In genomic region chr7:156650042-156650441, GRCh38 we compare ENCODE assay signal across 1 cellular context.
TF ChIP-seq lines count a peak whose summit lies in the region.

No MANE protein-coding gene starts in this region.

TF ChIP-seq in HepG2, 621 proteins besides CTCF, POLR2A, EP300 and RAD21 (continued from another document):
- TF ChIP-seq, protein P1, sequence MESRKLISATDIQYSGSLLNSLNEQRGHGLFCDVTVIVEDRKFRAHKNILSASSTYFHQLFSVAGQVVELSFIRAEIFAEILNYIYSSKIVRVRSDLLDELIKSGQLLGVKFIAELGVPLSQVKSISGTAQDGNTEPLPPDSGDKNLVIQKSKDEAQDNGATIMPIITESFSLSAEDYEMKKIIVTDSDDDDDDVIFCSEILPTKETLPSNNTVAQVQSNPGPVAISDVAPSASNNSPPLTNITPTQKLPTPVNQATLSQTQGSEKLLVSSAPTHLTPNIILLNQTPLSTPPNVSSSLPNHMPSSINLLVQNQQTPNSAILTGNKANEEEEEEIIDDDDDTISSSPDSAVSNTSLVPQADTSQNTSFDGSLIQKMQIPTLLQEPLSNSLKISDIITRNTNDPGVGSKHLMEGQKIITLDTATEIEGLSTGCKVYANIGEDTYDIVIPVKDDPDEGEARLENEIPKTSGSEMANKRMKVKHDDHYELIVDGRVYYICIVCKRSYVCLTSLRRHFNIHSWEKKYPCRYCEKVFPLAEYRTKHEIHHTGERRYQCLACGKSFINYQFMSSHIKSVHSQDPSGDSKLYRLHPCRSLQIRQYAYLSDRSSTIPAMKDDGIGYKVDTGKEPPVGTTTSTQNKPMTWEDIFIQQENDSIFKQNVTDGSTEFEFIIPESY (CRISPR knock-in tag; IDR thresholded peaks at IDR 0.05): peak; percentile 43; the same call in 1 of the 2 replicates
- TF ChIP-seq GFI1 (CRISPR knock-in tag; IDR thresholded peaks at IDR 0.05; ENCODE audit: borderline replicate concordance) (no peak), NR2F6 (IDR thresholded peaks at IDR 0.05) (no peak), NR2F6 (CRISPR knock-in tag; IDR thresholded peaks at IDR 0.05) (0 out of 2 replicates have a peak, but pooled peaks have one; percentile 50), FOXP1 (IDR thresholded peaks at IDR 0.05) (no peak), FOXP1 (CRISPR knock-in tag; IDR thresholded peaks at IDR 0.05) (no peak), FOXA1 (IDR thresholded peaks at IDR 0.05) (no peak), FOXA1 (CRISPR knock-in tag; IDR thresholded peaks at IDR 0.05) (peak; percentile 52; the same call in 1 of the 2 replicates), ZNF605 (CRISPR knock-in tag; IDR thresholded peaks at IDR 0.05) (peak; percentile 70; the same call in 1 of the 2 replicates), ZNF687 (CRISPR knock-in tag; IDR thresholded peaks at IDR 0.05) (peak; percentile 52), TARDBP (CRISPR knock-in tag; IDR thresholded peaks at IDR 0.05) (0 out of 2 replicates have a peak, but pooled peaks have one; percentile 25), FOXK1 (CRISPR knock-in tag; IDR thresholded peaks at IDR 0.05; ENCODE audit: borderline replicate concordance, low read depth) (0 out of 2 replicates have a peak, but pooled peaks have one; percentile 36)
